Comparison of ENCODE assay signal across 8 cellular contexts in the genomic region with DNA sequence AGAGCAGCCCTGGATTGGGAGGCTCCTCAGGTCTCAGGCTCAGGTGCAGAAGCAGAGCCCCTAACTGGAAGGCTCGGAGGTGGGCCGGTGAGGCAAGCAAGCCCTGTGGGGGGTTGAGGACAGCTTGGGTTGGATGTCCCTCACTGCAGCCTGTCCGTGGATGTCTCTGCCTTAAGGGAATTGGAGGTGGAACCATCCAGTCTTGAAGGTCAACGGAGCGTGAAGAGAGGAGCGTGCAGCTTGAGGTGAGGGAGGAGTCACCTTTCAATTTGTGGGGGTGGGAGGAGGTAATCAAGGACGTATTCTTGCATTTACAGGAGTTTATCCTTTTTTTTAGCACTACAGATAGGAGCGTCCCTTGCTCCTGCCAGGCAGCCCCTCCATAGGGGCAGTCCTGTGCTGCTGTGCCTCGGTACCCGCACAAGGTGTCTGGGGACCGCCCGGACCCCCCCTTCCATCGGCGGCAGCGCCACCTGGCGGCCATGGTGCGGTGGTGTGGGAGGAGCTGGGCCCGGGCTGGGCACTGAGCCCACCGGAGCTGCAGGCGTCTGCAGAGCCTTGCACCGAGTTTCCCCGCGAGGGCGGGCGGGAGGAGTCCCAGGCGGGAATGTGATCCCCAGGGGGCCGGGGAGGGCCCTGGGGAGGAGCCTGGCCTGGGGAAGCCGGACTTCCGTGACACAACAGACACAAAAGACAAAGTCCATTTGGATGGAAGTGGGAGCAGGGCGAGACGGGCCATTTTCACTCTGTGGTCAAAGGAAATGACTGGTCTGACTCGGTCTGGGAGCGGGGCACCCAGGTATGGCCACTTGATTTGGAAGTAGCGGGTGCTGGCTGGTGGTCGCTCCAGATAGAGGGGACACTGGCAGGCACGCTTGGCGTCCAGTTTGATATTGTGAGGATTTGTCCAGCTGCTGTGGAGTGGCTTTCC. TPM values are rescaled to one million over a fixed set of nuclear protein-coding genes. Genes with fewer than 3 reads are reported as not detected.
DNase-seq lines count a peak whose midpoint lies in the region; ATAC-seq and TF ChIP-seq lines count a peak whose summit lies in the region.

No MANE protein-coding gene starts in this region.

- peak; percentile 98 for TF ChIP-seq CTCF in OCI-LY7 (conservative IDR thresholded peaks at IDR 0.05; ENCODE audit: low read length)
- TF ChIP-seq CTCF in natural killer cell (IDR thresholded peaks at IDR 0.05), result peak; percentile 98

- BruUV-seq in OCI-LY7 (replicated peaks; lab: Mats Ljungman, UMichigan), result no TSS peak

- POLR2A ChIA-PET in OCI-LY7 (lab: Charles Lee), result interaction anchor here (0.6 to 0.9 kb wide), 3 partner anchors 11 to 1422 kb away, joined by 3 read pairs; no protein-coding TSS in a partner anchor

- H3K27ac ChIP-seq in OCI-LY7 (ENCODE audit: low read depth, low read length, poor library complexity, severe bottlenecking), result no peak overlapping the region

- no peaks in the 10 kb centered on the region for H3K79me2 ChIP-seq in OCI-LY7 (ENCODE audit: insufficient read depth, low read depth, low read length)

- H3K27ac Mint-ChIP-seq in natural killer cell, result peak overlapping the region in 1 of 2 donors; percentile 59
- H3K27ac Mint-ChIP-seq in stimulated activated memory B cell treated with anti-CD40 and anti-IgM and Interleukin-4, amounts not matched to agents 10 μg/mL and 1 μg/mL and 100 μg/mL, for 72 hours, result peak overlapping the region; percentile 71

- H3K9me3 Mint-ChIP-seq in natural killer cell, result no peaks in the 10 kb centered on the region
- H3K9me3 Mint-ChIP-seq in stimulated activated memory B cell treated with anti-CD40 and anti-IgM and Interleukin-4, amounts not matched to agents 10 μg/mL and 1 μg/mL and 100 μg/mL, for 72 hours, result no peaks in the 10 kb centered on the region

- H4K20me1 ChIP-seq in OCI-LY7 (ENCODE audit: insufficient read depth, low read length), result no peaks in the 10 kb centered on the region

- H3K4me3 ChIP-seq in OCI-LY7 (ENCODE audit: low read depth, low read length, poor library complexity, severe bottlenecking), result peak overlapping the region; percentile 63

- peaks cover 38 to 64% of the 10 kb centered on the region in 2 donors for H3K27me3 Mint-ChIP-seq in natural killer cell (ENCODE audit: low read depth in 2 of 2)
- peaks cover 98% of the 10 kb centered on the region for H3K27me3 Mint-ChIP-seq in stimulated activated memory B cell treated with anti-CD40 and anti-IgM and Interleukin-4, amounts not matched to agents 10 μg/mL and 1 μg/mL and 100 μg/mL, for 72 hours

- peak overlapping the region; percentile 49; the same call in 1 of the 2 replicates for H2AFZ ChIP-seq in OCI-LY7 (ENCODE audit: low read length)

- peak overlapping the region; percentile 90 for H3K4me3 Mint-ChIP-seq in natural killer cell
- peak overlapping the region; percentile 78 for H3K4me3 Mint-ChIP-seq in stimulated activated memory B cell treated with anti-CD40 and anti-IgM and Interleukin-4, amounts not matched to agents 10 μg/mL and 1 μg/mL and 100 μg/mL, for 72 hours

- H3K4me1 Mint-ChIP-seq in natural killer cell, result peaks cover 22 to 39% of the 10 kb centered on the region in 2 donors
- H3K4me1 Mint-ChIP-seq in stimulated activated memory B cell treated with anti-CD40 and anti-IgM and Interleukin-4, amounts not matched to agents 10 μg/mL and 1 μg/mL and 100 μg/mL, for 72 hours, result peaks cover 56% of the 10 kb centered on the region

- CTCF ChIA-PET in OCI-LY7 (lab: Charles Lee; ENCODE audit: unreplicated experiment), result interaction anchor here (0.5 to 1.7 kb wide), 5 partner anchors 10 to 19 kb away, joined by 3 to 8 read pairs (median 4); no protein-coding TSS in a partner anchor

- ATAC-seq in HG03571 (IDR thresholded peaks at IDR 0.05; ENCODE audit: unreplicated experiment), result peak; percentile 48
- peak; percentile 73 to 89 (median 85) for ATAC-seq in natural killer cell
- peak; percentile 78 for ATAC-seq in stimulated activated memory B cell treated with anti-CD40 and anti-IgM and Interleukin-4, amounts not matched to agents 10 μg/mL and 1 μg/mL and 100 μg/mL, for 72 hours
- ATAC-seq in HG02970 (IDR thresholded peaks at IDR 0.05; ENCODE audit: low FRiP score, unreplicated experiment), result no peak

- H3K9me2 ChIP-seq in OCI-LY7 (ENCODE audit: insufficient read depth, low read length), result no peaks in the 10 kb centered on the region

- no peaks in the 10 kb centered on the region for H3K36me3 ChIP-seq in OCI-LY7 (ENCODE audit: insufficient read depth, low read length)

- intact Hi-C loops in OCI-LY7 (cut with micrococcal nuclease; ENCODE audit: unreplicated experiment) (loop anchor here (5.0 kb wide), 1 partner anchor 160 kb away; a partner anchor contains a TSS), natural killer cell (cut with micrococcal nuclease) (no loop called here)

- H3K4me2 ChIP-seq in OCI-LY7 (ENCODE audit: low read length), result peak overlapping the region; percentile 88

- no peaks in the 10 kb centered on the region for H3K36me3 Mint-ChIP-seq in natural killer cell
- no peaks in the 10 kb centered on the region for H3K36me3 Mint-ChIP-seq in stimulated activated memory B cell treated with anti-CD40 and anti-IgM and Interleukin-4, amounts not matched to agents 10 μg/mL and 1 μg/mL and 100 μg/mL, for 72 hours

- H3K4me1 ChIP-seq in OCI-LY7 (ENCODE audit: insufficient read depth, low read length, poor library complexity, severe bottlenecking), result peaks cover 55% of the 10 kb centered on the region

- H3K9me3 ChIP-seq in OCI-LY7 (ENCODE audit: low read length), result no peaks in the 10 kb centered on the region

- peak; percentile 19 for DNase-seq in GDM1 (lab: John Stamatoyannopoulos, UW)
- DNase-seq in OCI-LY7 (ENCODE audit: low spot score), result peak; percentile 77
- peak; percentile 65 for DNase-seq in activated T-helper 1 cell treated with Interleukin-2 at 50 U/mL for 16 hours (ENCODE audit: low read depth)
- DNase-seq in fibroblast of gingiva (ENCODE audit: low read depth), result peak; percentile 79
- DNase-seq in natural killer cell, result peak; percentile 77

RNA-seq across cellular contexts. Expression of a gene that starts 0.9 kb away (rescaled TPM):
- 0.16 TPM in 1 of 2 replicates, not detected in the other for total RNA-seq in OCI-LY7 (2014; rRNA removed; shearing (Covaris generic))
- 0.76 and 1.1 TPM in 2 replicates for total RNA-seq in OCI-LY7 (2022)
- not detected for total RNA-seq in natural killer cell

RNA-seq across cellular contexts. Expression of a gene that starts 10.6 kb away (rescaled TPM):
- 0.19 and 0.21 TPM in 2 replicates for total RNA-seq in OCI-LY7 (2014; rRNA removed; shearing (Covaris generic))
- total RNA-seq in OCI-LY7 (2022) (0.17 TPM in 1 of 2 replicates, not detected in the other), natural killer cell (not detected)

RNA-seq across cellular contexts. Expression of a gene that starts 19.7 kb away (rescaled TPM):
- total RNA-seq in OCI-LY7 (2014; rRNA removed; shearing (Covaris generic)), result 19.1 and 22.7 TPM in 2 replicates
- total RNA-seq in OCI-LY7 (2022) (36.4 and 37.5 TPM in 2 replicates), natural killer cell (10 to 100 TPM; 14.6 to 18.4 (median 15.4) TPM)

RNA-seq across cellular contexts. Expression of a gene that starts 24.5 kb away (rescaled TPM):
- 116 and 150 TPM in 2 replicates for total RNA-seq in OCI-LY7 (2014; rRNA removed; shearing (Covaris generic))
- total RNA-seq in OCI-LY7 (2022), result 141 and 176 TPM in 2 replicates
- 1 to 10 TPM in 2 of 3 donors, under 1 TPM in 1; 0.58 to 3.0 (median 2.2) TPM for total RNA-seq in natural killer cell

RNA-seq across cellular contexts. Expression of a gene that starts 52.6 kb away (rescaled TPM):
- not detected in 2 replicates for total RNA-seq in OCI-LY7 (2014; rRNA removed; shearing (Covaris generic))
- total RNA-seq in OCI-LY7 (2022) (not detected in 2 replicates), natural killer cell (not detected)

Comparison
In these comparisons a context has a peak if more than half of its experiments do, and no peak if none do; other contexts are left out.
1. DNase-seq: peak in every context shown above with its lines; median percentile 79 in fibroblast of gingiva; 77 in OCI-LY7; 77 in natural killer cell; 65 in activated T-helper 1 cell treated with Interleukin-2 at 50 U/mL for 16 hours; 19 in GDM1.